ENCODE assay signal across 15 cellular contexts in the genomic region with DNA sequence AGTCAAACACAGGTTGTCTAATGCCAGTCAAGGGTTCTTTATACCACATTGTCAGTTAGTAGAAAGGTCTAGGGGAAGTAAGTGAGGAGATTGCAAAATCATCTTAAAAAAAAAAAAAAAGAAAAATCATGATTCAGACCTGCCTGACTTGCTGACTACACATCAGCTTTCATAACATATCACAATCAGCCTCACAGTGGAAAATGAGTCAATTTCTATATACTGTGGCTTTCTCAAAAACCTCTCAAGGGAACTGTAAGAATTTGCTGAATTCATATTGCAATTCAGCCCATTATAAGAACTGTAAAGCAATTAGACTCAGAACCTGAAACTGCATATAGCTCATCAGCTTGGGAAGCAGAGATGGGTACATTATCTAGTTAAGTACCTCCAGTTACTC.
A peak's percentile ranks its signal among the peaks of the same experiment; 100 is the strongest.
DNase-seq lines count a peak whose midpoint lies in the region; ATAC-seq and TF ChIP-seq lines count a peak whose summit lies in the region.
"Had no signal": no experiment of that assay in that cellular context is flagged by ENCODE, and none has a peak within 500 bp of the region (broad histone marks: within the 10 kb centered on the region; RNA-seq: fewer than 3 reads in every experiment).

No MANE protein-coding gene starts in this region.

- no peak overlapping the region for H3K27ac ChIP-seq in RWPE1
- H3K27ac ChIP-seq in upper lobe of right lung = no peak overlapping the region
- H3K27ac ChIP-seq: C4-2B, dorsolateral prefrontal cortex, thyroid gland had no signal

- no TSS peak for BruUV-seq in Calu3 (replicated peaks; lab: Mats Ljungman, UMichigan)

- CTCF ChIA-PET in RWPE1 (lab: Yijun Ruan, JAX) (no interaction called here), Calu3 (lab: Charles Lee) (no interaction called here)

- H3K36me3 Mint-ChIP-seq in activated T-cell treated with anti-CD3 and anti-CD28 coated beads, Interleukin-2, amount 50 U/mL, for 4 hours (ENCODE audit: insufficient read depth) = no peaks in the 10 kb centered on the region
- no peaks in the 10 kb centered on the region for H3K36me3 Mint-ChIP-seq in activated T-cell treated with anti-CD3 and anti-CD28 coated beads, Interleukin-2, amount 50 U/mL, for 24 hours (ENCODE audit: low read depth)
- H3K36me3 Mint-ChIP-seq in Calu3 (ENCODE audit: insufficient read depth, unreplicated experiment) = no peaks in the 10 kb centered on the region

- H3K4me1 ChIP-seq in upper lobe of right lung = no peaks in the 10 kb centered on the region
- H3K4me1 ChIP-seq: thyroid gland had no signal

- TF ChIP-seq CTCF in RWPE1 (conservative IDR thresholded peaks at IDR 0.05; ENCODE audit: low read depth) = no peak
- TF ChIP-seq CTCF in fibroblast of the aortic adventitia (IDR thresholded peaks at IDR 0.05; ENCODE audit: insufficient read depth, low read length) = no peak
- TF ChIP-seq CTCF in upper lobe of right lung (IDR thresholded peaks at IDR 0.05) = no peak
- no peak for TF ChIP-seq CTCF in Calu3 (IDR thresholded peaks at IDR 0.05; ENCODE audit: unreplicated experiment)

- no peaks in the 10 kb centered on the region for H3K27me3 Mint-ChIP-seq in activated T-cell treated with anti-CD3 and anti-CD28 coated beads, Interleukin-2, amount 50 U/mL, for 4 hours (ENCODE audit: low read depth)
- no peaks in the 10 kb centered on the region for H3K27me3 Mint-ChIP-seq in activated T-cell treated with anti-CD3 and anti-CD28 coated beads, Interleukin-2, amount 50 U/mL, for 24 hours
- H3K27me3 Mint-ChIP-seq in Calu3 (ENCODE audit: unreplicated experiment) = no peaks in the 10 kb centered on the region

- no peaks in the 10 kb centered on the region for H3K4me1 Mint-ChIP-seq in activated T-cell treated with anti-CD3 and anti-CD28 coated beads, Interleukin-2, amount 50 U/mL, for 4 hours (ENCODE audit: low read depth)
- peaks cover 8% of the 10 kb centered on the region for H3K4me1 Mint-ChIP-seq in activated T-cell treated with anti-CD3 and anti-CD28 coated beads, Interleukin-2, amount 50 U/mL, for 24 hours (ENCODE audit: low read depth)
- no peaks in the 10 kb centered on the region for H3K4me1 Mint-ChIP-seq in Calu3 (ENCODE audit: low read depth, unreplicated experiment)

- H3K36me3 ChIP-seq in upper lobe of right lung = no peaks in the 10 kb centered on the region
- H3K36me3 ChIP-seq: thyroid gland had no signal

- no peaks in the 10 kb centered on the region for H3K9me3 ChIP-seq in upper lobe of right lung
- H3K9me3 ChIP-seq: thyroid gland had no signal

- intact Hi-C loops in upper lobe of right lung (cut with DNase I) = no loop called here
- intact Hi-C loops in Calu3 (cut with micrococcal nuclease; ENCODE audit: unreplicated experiment) = no loop called here

- no peak for DNase-seq in activated T-cell treated with anti-CD3 and anti-CD28 coated beads, Interleukin-2, amount 50 U/mL, for 4 hours
- DNase-seq in activated T-cell treated with anti-CD3 and anti-CD28 coated beads, Interleukin-2, amount 50 U/mL, for 24 hours = no peak
- DNase-seq in RWPE1 (ENCODE audit: low spot score) (peak; percentile 4), fibroblast of the aortic adventitia (ENCODE audit: low read depth) (peak; percentile 92), upper lobe of right lung (no peak), Calu3 (no peak)
- DNase-seq: dorsolateral prefrontal cortex, NCI-H69, thyroid gland had no signal

- H3K27me3 ChIP-seq in upper lobe of right lung = no peaks in the 10 kb centered on the region
- H3K27me3 ChIP-seq: thyroid gland had no signal

- no peak overlapping the region for H3K27ac Mint-ChIP-seq in activated T-cell treated with anti-CD3 and anti-CD28 coated beads, Interleukin-2, amount 50 U/mL, for 24 hours
- H3K27ac Mint-ChIP-seq in Calu3 (ENCODE audit: unreplicated experiment) = no peak overlapping the region
- H3K27ac Mint-ChIP-seq: nephron; T-helper 2 cell treated with Interferon-gamma antibody and Interleukin-4, amounts not matched to agents 5 μg/mL and 100 μg/mL, for 36 hours had no signal

- no peak overlapping the region for H3K4me3 ChIP-seq in fibroblast of the aortic adventitia (ENCODE audit: low read depth, low read length)
- H3K4me3 ChIP-seq in upper lobe of right lung = no peak overlapping the region
- H3K4me3 ChIP-seq: dorsolateral prefrontal cortex, K562, thyroid gland had no signal

- H3K4me3 Mint-ChIP-seq in activated T-cell treated with anti-CD3 and anti-CD28 coated beads, Interleukin-2, amount 50 U/mL, for 4 hours = no peak overlapping the region
- H3K4me3 Mint-ChIP-seq in activated T-cell treated with anti-CD3 and anti-CD28 coated beads, Interleukin-2, amount 50 U/mL, for 24 hours = no peak overlapping the region
- no peak overlapping the region for H3K4me3 Mint-ChIP-seq in Calu3 (ENCODE audit: low read depth, unreplicated experiment)
- H3K4me3 Mint-ChIP-seq: nephron; T-helper 2 cell treated with Interferon-gamma antibody and Interleukin-4, amounts not matched to agents 5 μg/mL and 100 μg/mL, for 36 hours had no signal

- POLR2A ChIA-PET in RWPE1 (lab: Yijun Ruan, JAX; ENCODE audit: low non-redundant PET) = interaction anchor here (0.6 kb wide), 1 partner anchor 914 kb away, joined by 4 read pairs; no protein-coding TSS in a partner anchor

- H3K9me3 Mint-ChIP-seq in activated T-cell treated with anti-CD3 and anti-CD28 coated beads, Interleukin-2, amount 50 U/mL, for 4 hours = peaks cover 5% of the 10 kb centered on the region
- H3K9me3 Mint-ChIP-seq in activated T-cell treated with anti-CD3 and anti-CD28 coated beads, Interleukin-2, amount 50 U/mL, for 24 hours = peaks cover 12% of the 10 kb centered on the region
- H3K9me3 Mint-ChIP-seq in Calu3 (ENCODE audit: low read depth, unreplicated experiment) = peaks cover 6% of the 10 kb centered on the region
- H3K9me3 Mint-ChIP-seq: nephron; T-helper 2 cell treated with Interferon-gamma antibody and Interleukin-4, amounts not matched to agents 5 μg/mL and 100 μg/mL, for 36 hours had no signal

- ATAC-seq in activated T-cell treated with anti-CD3 and anti-CD28 coated beads, Interleukin-2, amount 50 U/mL, for 4 hours = peak; percentile 90
- ATAC-seq in upper lobe of right lung (peak; percentile 40), GM21528 (IDR thresholded peaks at IDR 0.05; ENCODE audit: low FRiP score, unreplicated experiment) (no peak), GM21737 (IDR thresholded peaks at IDR 0.05; ENCODE audit: unreplicated experiment) (no peak)
- ATAC-seq: K562 had no signal

Comparison
In these comparisons a context has a peak if more than half of its experiments do, and no peak if none do; other contexts are left out.
1. ATAC-seq: peak in activated T-cell treated with anti-CD3 and anti-CD28 coated beads, Interleukin-2, amount 50 U/mL, for 4 hours (2 of 2) and upper lobe of right lung (single experiment); none in GM21528 (single experiment) and GM21737 (single experiment).
2. DNase-seq: peak in RWPE1 (single experiment) and fibroblast of the aortic adventitia (single experiment); none in activated T-cell treated with anti-CD3 and anti-CD28 coated beads, Interleukin-2, amount 50 U/mL, for 4 hours (single experiment), activated T-cell treated with anti-CD3 and anti-CD28 coated beads, Interleukin-2, amount 50 U/mL, for 24 hours (single experiment), upper lobe of right lung (single experiment) and Calu3 (single experiment).